In the genomic region with DNA sequence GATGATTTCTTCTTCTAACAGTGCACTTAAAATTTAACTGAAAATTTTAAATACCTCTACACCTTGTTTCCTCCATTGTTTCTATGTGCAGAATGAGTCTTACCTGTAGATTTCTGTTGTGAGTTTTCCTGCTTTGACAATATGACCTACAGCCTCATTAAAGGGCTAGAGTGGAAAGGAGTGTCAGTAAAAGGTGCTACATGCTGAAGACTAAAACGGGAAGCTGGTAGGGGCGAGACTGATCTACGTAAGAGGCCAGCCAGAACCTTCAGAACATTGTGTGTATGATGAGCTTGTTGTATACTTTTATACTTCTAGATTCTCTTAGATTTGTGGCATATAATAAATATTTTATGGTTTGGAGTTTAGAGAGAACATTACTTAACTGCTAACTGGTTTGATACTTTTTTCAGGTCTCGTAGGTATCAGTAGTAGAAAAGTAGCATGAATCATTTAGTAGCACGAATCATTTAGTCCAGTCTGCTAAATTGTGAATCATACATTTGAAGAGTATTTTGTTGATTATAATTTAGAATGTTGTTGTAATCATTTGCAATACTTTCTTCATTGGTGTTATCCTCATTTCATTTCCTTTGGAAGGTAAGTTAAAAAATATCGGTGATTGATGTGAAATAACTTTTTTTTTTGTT, we compare ENCODE assay signal across 24 cellular contexts. TPM values are rescaled to one million over a fixed set of nuclear protein-coding genes. Genes with fewer than 3 reads are reported as not detected.
DNase-seq lines count a peak whose midpoint lies in the region; ATAC-seq, FAIRE-seq and TF ChIP-seq lines count a peak whose summit lies in the region.
"Had no signal": no experiment of that assay in that cellular context is flagged by ENCODE, and none has a peak within 500 bp of the region (broad histone marks: within the 10 kb centered on the region; RNA-seq: fewer than 3 reads in every experiment).

No MANE protein-coding gene starts in this region.

- H3K4me3 ChIP-seq in bronchial epithelial cell (ENCODE audit: low read depth, low read length): no peak overlapping the region
- H3K4me3 ChIP-seq in HepG2 (replicated peaks in 1 of 3; ENCODE audit: insufficient read depth in 1 of 3, low read depth in 2 of 3, low read length in 3 of 3): no peak overlapping the region
- H3K4me3 ChIP-seq: dorsolateral prefrontal cortex, neural progenitor cell, psoas muscle, skin epidermis, stomach had no signal

- ATAC-seq in activated CD4-positive, alpha-beta T cell treated with anti-CD3 and anti-CD28 coated beads for 36 hours: peak; percentile 80
- no peak for ATAC-seq in HepG2
- ATAC-seq: left ventricle myocardium superior, psoas muscle had no signal

- H3K9ac ChIP-seq in HepG2 (ENCODE audit: insufficient read depth, low read depth, low read length): no peak overlapping the region
- H3K9ac ChIP-seq: neural progenitor cell had no signal

- WGBS in HepG2 (ENCODE audit: low lambda C conversion rate): 92% methylated on average over 6 of the region's 6 CpGs

- no TSS peak for BruUV-seq in HepG2 (replicated peaks; lab: Mats Ljungman, UMichigan)
- no TSS peak for BruUV-seq in Calu3 (replicated peaks; lab: Mats Ljungman, UMichigan)

- H3K4me1 ChIP-seq in HepG2 (ENCODE audit: insufficient read depth, low read length): peaks cover 14% of the 10 kb centered on the region
- H3K4me1 ChIP-seq: psoas muscle had no signal

- no peak overlapping the region for H2AFZ ChIP-seq in HepG2 (ENCODE audit: low read length)
- H2AFZ ChIP-seq: neural progenitor cell had no signal

- no peak for DNase-seq in activated CD4-positive, alpha-beta T cell treated with anti-CD3 and anti-CD28 coated beads for 36 hours
- DNase-seq in activated CD4-positive, alpha-beta T cell treated with anti-CD3 and anti-CD28 coated beads for 48 hours: no peak
- DNase-seq in M059J (ENCODE audit: low read depth): peak; percentile 39
- DNase-seq in bronchial epithelial cell (ENCODE audit: low read depth): peak; percentile 82
- no peak for DNase-seq in HepG2 (ENCODE audit: low spot score)
- DNase-seq in Calu3: no peak
- no peak for DNase-seq in ACHN
- DNase-seq in OCI-M2 (lab: John Stamatoyannopoulos, UW; ENCODE audit: unreplicated experiment): no peak
- DNase-seq: activated CD4-positive, alpha-beta T cell treated with anti-CD3 and anti-CD28 coated beads for 1 hour; activated gamma-delta T cell treated with Interleukin-2 at 50 U/mL for 16 hours; anterior cingulate cortex; DMS79 treated with DMSO at 0.1 percent for 48 hours; dorsolateral prefrontal cortex; erythroblast; GOT3; left ventricle myocardium superior; NCI-H510A; psoas muscle; stomach; trophoblast cell had no signal

- no peak overlapping the region for H3K4me2 ChIP-seq in HepG2 (ENCODE audit: low read depth, low read length)
- H3K4me2 ChIP-seq: neural progenitor cell had no signal

- no peak overlapping the region for H3K27ac ChIP-seq in HepG2 (ENCODE audit: extremely low read length, insufficient read depth, low read length)
- H3K27ac ChIP-seq: 22Rv1, dorsolateral prefrontal cortex, neural progenitor cell, psoas muscle, skin epidermis, stomach had no signal

- H3K27me3 Mint-ChIP-seq in activated CD4-positive, alpha-beta T cell treated with anti-CD3 and anti-CD28 coated beads for 36 hours: no peaks in the 10 kb centered on the region
- H3K27me3 Mint-ChIP-seq in Calu3 (ENCODE audit: unreplicated experiment): no peaks in the 10 kb centered on the region
- H3K27me3 Mint-ChIP-seq: central memory CD8-positive, alpha-beta T cell had no signal

- H3K36me3 Mint-ChIP-seq in activated CD4-positive, alpha-beta T cell treated with anti-CD3 and anti-CD28 coated beads for 36 hours (ENCODE audit: low read depth): peaks cover 65% of the 10 kb centered on the region
- peaks cover 60% of the 10 kb centered on the region for H3K36me3 Mint-ChIP-seq in Calu3 (ENCODE audit: insufficient read depth, unreplicated experiment)

- H3K9me3 ChIP-seq in HepG2 (ENCODE audit: low read length): no peaks in the 10 kb centered on the region
- H3K9me3 ChIP-seq: psoas muscle, stomach had no signal

- H3K36me3 ChIP-seq in bronchial epithelial cell (ENCODE audit: control insufficient read depth, insufficient read depth, low read length) (peaks cover 6% of the 10 kb centered on the region), HepG2 (replicated peaks in 1 of 2; ENCODE audit: control insufficient read depth in 1 of 2, insufficient read depth in 2 of 2, low read length in 2 of 2) (peaks cover 31 to 99% of the 10 kb centered on the region in 2 experiments)

- peak overlapping the region; percentile 5 for H3K27ac Mint-ChIP-seq in activated CD4-positive, alpha-beta T cell treated with anti-CD3 and anti-CD28 coated beads for 36 hours
- H3K27ac Mint-ChIP-seq in Calu3 (ENCODE audit: unreplicated experiment): no peak overlapping the region
- H3K27ac Mint-ChIP-seq: neural progenitor cell had no signal

- TF ChIP-seq CTCF in bronchial epithelial cell (IDR thresholded peaks at IDR 0.05; ENCODE audit: insufficient read depth, low read length, severe bottlenecking): no peak
- TF ChIP-seq CTCF in HepG2 (CRISPR knock-in tag; IDR thresholded peaks at IDR 0.05): no peak
- no peak for TF ChIP-seq CTCF in Calu3 (IDR thresholded peaks at IDR 0.05; ENCODE audit: unreplicated experiment)

- peaks cover 79% of the 10 kb centered on the region for H3K79me2 ChIP-seq in HepG2 (ENCODE audit: insufficient read depth, low read length)

- TF ChIP-seq POLR2A in HepG2 (IDR thresholded peaks at IDR 0.05; ENCODE audit: insufficient read depth in 1 of 2, low read depth in 2 of 2, low read length in 2 of 2): 0 out of 4 replicates have a peak, but pooled peaks of 1 of the 2 experiments have one; percentile 24

- CTCF ChIA-PET in activated CD4-positive, alpha-beta T cell treated with anti-CD3 and anti-CD28 coated beads for 36 hours (lab: Charles Lee): interaction anchor here (0.6 to 0.7 kb wide), 3 partner anchors 70 to 113 kb away, joined by 3 to 4 read pairs (median 3); no protein-coding TSS in a partner anchor
- CTCF ChIA-PET in HepG2 (lab: Yijun Ruan, JAX; ENCODE audit: low intra/inter-chr PET ratio, low total read pairs): no interaction called here
- CTCF ChIA-PET in Calu3 (lab: Charles Lee): interaction anchor here (1.0 kb wide), 1 partner anchor 14 kb away, joined by 3 read pairs; a partner anchor contains a TSS

- no peak for FAIRE-seq in bronchial epithelial cell (lab: Jason Lieb, UNC)
- FAIRE-seq in HepG2 (lab: Jason Lieb, UNC): no peak

- H3K27me3 ChIP-seq in bronchial epithelial cell (ENCODE audit: control insufficient read depth, insufficient read depth, low read length): no peaks in the 10 kb centered on the region
- H3K27me3 ChIP-seq in HepG2 (ENCODE audit: control insufficient read depth in 1 of 2, insufficient read depth in 2 of 2, low read length in 2 of 2): no peaks in the 10 kb centered on the region
- H3K27me3 ChIP-seq: dorsolateral prefrontal cortex, neural progenitor cell, stomach had no signal

- H3K9me3 Mint-ChIP-seq in activated CD4-positive, alpha-beta T cell treated with anti-CD3 and anti-CD28 coated beads for 36 hours (ENCODE audit: low read depth): no peaks in the 10 kb centered on the region
- H3K9me3 Mint-ChIP-seq in Calu3 (ENCODE audit: low read depth, unreplicated experiment): no peaks in the 10 kb centered on the region
- H3K9me3 Mint-ChIP-seq: central memory CD8-positive, alpha-beta T cell; neural progenitor cell had no signal

- intact Hi-C loops in activated CD4-positive, alpha-beta T cell treated with anti-CD3 and anti-CD28 coated beads for 36 hours (cut with DNase I, micrococcal nuclease): loop anchor here in 1 of 2 experiments (5.0 kb wide), 1 partner anchor 85 kb away; no protein-coding TSS in a partner anchor
- intact Hi-C loops in HepG2 (cut with micrococcal nuclease; ENCODE audit: unreplicated experiment): no loop called here
- intact Hi-C loops in Calu3 (cut with micrococcal nuclease; ENCODE audit: unreplicated experiment): no loop called here

- peaks cover 38% of the 10 kb centered on the region for H3K4me1 Mint-ChIP-seq in activated CD4-positive, alpha-beta T cell treated with anti-CD3 and anti-CD28 coated beads for 36 hours
- H3K4me1 Mint-ChIP-seq in Calu3 (ENCODE audit: low read depth, unreplicated experiment): peaks cover 18% of the 10 kb centered on the region
- H3K4me1 Mint-ChIP-seq: neural progenitor cell had no signal

- TF ChIP-seq EP300 in HepG2 (IDR thresholded peaks at IDR 0.05; ENCODE audit: low read depth in 2 of 2, low read length in 2 of 2) (no peak), HepG2 (CRISPR knock-in tag; IDR thresholded peaks at IDR 0.05; ENCODE audit: borderline replicate concordance) (no peak)

- in situ Hi-C loops in HepG2 (cut with HindIII; ENCODE audit: extremely low pct_ligation_motif_present, low pct_unique_long_range_greater_than_20kb) (no loop called here), ACHN (cut with HindIII; ENCODE audit: low pct_ligation_motif_present, low pct_unique_long_range_greater_than_20kb, low sequenced_read_pairs) (no loop called here)

- POLR2A ChIA-PET in activated CD4-positive, alpha-beta T cell treated with anti-CD3 and anti-CD28 coated beads for 36 hours (lab: Charles Lee): interaction anchor here (0.6 to 1.0 kb wide), 2 partner anchors 14 to 70 kb away, joined by 3 read pairs; a partner anchor contains a TSS
- POLR2A ChIA-PET in HepG2 (lab: Yijun Ruan, JAX): no interaction called here

- peaks cover 80% of the 10 kb centered on the region for H4K20me1 ChIP-seq in HepG2 (ENCODE audit: insufficient read depth, low read length)

- H3K4me3 Mint-ChIP-seq in activated CD4-positive, alpha-beta T cell treated with anti-CD3 and anti-CD28 coated beads for 36 hours: no peak overlapping the region
- no peak overlapping the region for H3K4me3 Mint-ChIP-seq in Calu3 (ENCODE audit: low read depth, unreplicated experiment)
- H3K4me3 Mint-ChIP-seq: central memory CD8-positive, alpha-beta T cell; neural progenitor cell had no signal

- no peak for TF ChIP-seq RAD21 in HepG2 (CRISPR knock-in tag; IDR thresholded peaks at IDR 0.05)

RNA-seq across cellular contexts. Expression of a gene that starts 14.3 kb away (rescaled TPM):
- total RNA-seq in activated CD4-positive, alpha-beta T cell treated with anti-CD3 and anti-CD28 coated beads for 36 hours: 10 to 100 TPM; 23.5 to 56.4 TPM
- 6.7 and 9.4 TPM in 2 replicates for total RNA-seq in M059J (2014; rRNA removed; shearing (Covaris generic))
- 10.5 and 20.4 TPM in 2 replicates for total RNA-seq in bronchial epithelial cell
- 54.6 and 73.5 TPM in 2 replicates for total RNA-seq in HepG2 (2016; rRNA removed; fragmentation: Illumina TruSeq; extraction: Trizol)
- 42.1 and 49.7 TPM in 2 replicates for total RNA-seq in HepG2 (2016; cell fraction: cytosol; rRNA removed; fragmentation: Illumina TruSeq; extraction: Trizol; ENCODE audit: low read depth)
- total RNA-seq in HepG2 (2016; cell fraction: insoluble cytoplasmic fraction; rRNA removed; fragmentation: Illumina TruSeq; extraction: Trizol): 62.3 and 69.8 TPM in 2 replicates
- total RNA-seq in HepG2 (2016; cell fraction: membrane; rRNA removed; fragmentation: Illumina TruSeq; extraction: Trizol): 63.4 and 67.9 TPM in 2 replicates
- total RNA-seq in HepG2 (2016; cell fraction: nucleus; rRNA removed; fragmentation: Illumina TruSeq; extraction: Trizol): 85.3 and 102 TPM in 2 replicates
- 316 and 481 TPM in 2 replicates for polyA plus RNA-seq in HepG2 (2011; rRNA removed)
- polyA plus RNA-seq in HepG2 (2011; cell fraction: cytosol; rRNA removed): 173 and 253 TPM in 2 replicates
- 137 and 144 TPM in 2 replicates for polyA plus RNA-seq in HepG2 (2011; cell fraction: nucleus; rRNA removed)
- 326 and 528 TPM in 2 replicates for polyA plus RNA-seq in HepG2 (2012)
- polyA plus RNA-seq in HepG2 (2016; cell fraction: cytosol; fragmentation: Illumina TruSeq; extraction: Trizol; ENCODE audit: low read depth): 54.6 and 62.8 TPM in 2 replicates
- 59.5 and 66.9 TPM in 2 replicates for polyA plus RNA-seq in HepG2 (2016; cell fraction: insoluble cytoplasmic fraction; fragmentation: Illumina TruSeq; extraction: Trizol; ENCODE audit: low read depth)
- 65.7 and 73.3 TPM in 2 replicates for polyA plus RNA-seq in HepG2 (2016; cell fraction: membrane; fragmentation: Illumina TruSeq; extraction: Trizol; ENCODE audit: low read depth)
- polyA plus RNA-seq in HepG2 (2016; cell fraction: nucleus; fragmentation: Illumina TruSeq; extraction: Trizol; ENCODE audit: insufficient read depth, low read depth): 147 and 181 TPM in 2 replicates
- 1.5 and 94.5 TPM in 2 replicates for polyA minus RNA-seq in HepG2 (2011; rRNA and poly(A)+ RNA removed; ENCODE audit: low replicate concordance)
- polyA minus RNA-seq in HepG2 (2011; cell fraction: cytosol; rRNA and poly(A)+ RNA removed): 66.4 and 81.9 TPM in 2 replicates
- 257 and 299 TPM in 2 replicates for polyA minus RNA-seq in HepG2 (2011; cell fraction: nucleus; rRNA and poly(A)+ RNA removed)
- total RNA-seq in Calu3 (2022): 64.4 and 67.1 TPM in 2 replicates

Comparison
In these comparisons a context has a peak if more than half of its experiments do, and no peak if none do; other contexts are left out.
1. DNase-seq: peak in M059J (single experiment) and bronchial epithelial cell (single experiment); none in activated CD4-positive, alpha-beta T cell treated with anti-CD3 and anti-CD28 coated beads for 36 hours (single experiment), activated CD4-positive, alpha-beta T cell treated with anti-CD3 and anti-CD28 coated beads for 48 hours (single experiment), HepG2 (single experiment), Calu3 (single experiment), ACHN (single experiment) and OCI-M2 (single experiment).